ENCODE assay signal across 31 cellular contexts in genomic region chr1:209065350-209065749, GRCh38.
"Had no signal": no experiment of that assay in that cellular context is flagged by ENCODE, and none has a peak within 500 bp of the region (broad histone marks: within the 10 kb centered on the region; RNA-seq: fewer than 3 reads in every experiment).

No MANE protein-coding gene starts in this region.

- H3K79me2 ChIP-seq: hepatocyte had no signal

- H3K4me3 ChIP-seq: heart right ventricle, hepatocyte, left lung, lower lobe of right lung, mucosa of descending colon, ovary, prostate gland, right lobe of liver, smooth muscle cell, tibial nerve, upper lobe of left lung, vagina had no signal

- ATAC-seq: heart right ventricle; left cardiac atrium; left lung; lower lobe of right lung; mucosa of descending colon; naive thymus-derived CD4-positive, alpha-beta T cell; natural killer cell treated with Interleukin-12 subunit alpha and Interleukin-12 subunit beta and Interleukin-15 and Interleukin-18, amount 100 ng/mL, for 72 hours; right lobe of liver; stimulated activated memory B cell treated with anti-CD40 and anti-IgM and Interleukin-4, amounts not matched to agents 10 μg/mL and 1 μg/mL and 100 μg/mL, for 72 hours; stimulated activated naive CD8-positive, alpha-beta T cell treated with anti-CD3 and anti-CD28 coated beads, Interleukin-15, amount 100 ng/mL, for 72 hours had no signal

- DNase-seq: heart right ventricle; kidney glomerular epithelial cell; left cardiac atrium; left lung; lower lobe of right lung; mammary epithelial cell; mesenchymal stem cell; mucosa of descending colon; naive thymus-derived CD4-positive, alpha-beta T cell; occipital lobe; ovary; posterior cingulate gyrus; right lobe of liver; stimulated activated CD4-positive, alpha-beta T cell treated with anti-CD3 and anti-CD28 coated beads, Interleukin-1b, Interleukin-23, amount 100 ng/mL, for 48 hours; stimulated activated CD4-positive, alpha-beta T cell treated with anti-CD3 and anti-CD28 coated beads, Interleukin-2, amount 100 ng/mL, for 48 hours; stimulated activated CD4-positive, alpha-beta T cell treated with anti-CD3 and anti-CD28 coated beads, Interleukin-4, amount 100 ng/mL, for 4 hours; stimulated activated CD8-positive, alpha-beta memory T cell treated with anti-CD3 and anti-CD28 coated beads, Interleukin-4, amount 100 ng/mL, for 48 hours; stimulated activated naive CD4-positive, alpha-beta T cell treated with Interleukin-2 at 50 U/mL for 16 hours; stimulated activated naive CD8-positive, alpha-beta T cell treated with anti-CD3 and anti-CD28 coated beads, Interleukin-15, amount 100 ng/mL, for 72 hours; substantia nigra; upper lobe of left lung had no signal

- H3K4me2 ChIP-seq: hepatocyte, smooth muscle cell had no signal

- H2AFZ ChIP-seq: hepatocyte had no signal

- H3K27me3 ChIP-seq: hepatocyte, left lung, neutrophil, ovary, right lobe of liver, tibial nerve, upper lobe of left lung, vagina had no signal

- H3K9me3 ChIP-seq: heart right ventricle, left lung, lower lobe of right lung, mucosa of descending colon, neutrophil, ovary, prostate gland, right lobe of liver, tibial nerve, upper lobe of left lung, vagina had no signal

- H3K4me1 ChIP-seq: left lung, lower lobe of right lung, prostate gland, tibial nerve, upper lobe of left lung, vagina had no signal

- H3K27ac Mint-ChIP-seq: mesothelial cell of epicardium; naive thymus-derived CD4-positive, alpha-beta T cell; natural killer cell treated with Interleukin-12 subunit alpha and Interleukin-12 subunit beta and Interleukin-15 and Interleukin-18, amount 100 ng/mL, for 72 hours; stimulated activated memory B cell treated with anti-CD40 and anti-IgM and Interleukin-4, amounts not matched to agents 10 μg/mL and 1 μg/mL and 100 μg/mL, for 72 hours; stimulated activated naive CD8-positive, alpha-beta T cell treated with anti-CD3 and anti-CD28 coated beads, Interleukin-15, amount 100 ng/mL, for 72 hours had no signal

- H3K4me3 Mint-ChIP-seq: mesothelial cell of epicardium; naive thymus-derived CD4-positive, alpha-beta T cell; natural killer cell treated with Interleukin-12 subunit alpha and Interleukin-12 subunit beta and Interleukin-15 and Interleukin-18, amount 100 ng/mL, for 72 hours; neural crest cell; stimulated activated memory B cell treated with anti-CD40 and anti-IgM and Interleukin-4, amounts not matched to agents 10 μg/mL and 1 μg/mL and 100 μg/mL, for 72 hours; stimulated activated naive CD8-positive, alpha-beta T cell treated with anti-CD3 and anti-CD28 coated beads, Interleukin-15, amount 100 ng/mL, for 72 hours had no signal

- H3K27ac ChIP-seq: heart right ventricle, hepatocyte, left lung, lower lobe of right lung, neutrophil, ovary, prostate gland, right lobe of liver, tibial nerve, upper lobe of left lung, vagina had no signal

- H3K27me3 Mint-ChIP-seq: stimulated activated naive CD8-positive, alpha-beta T cell treated with anti-CD3 and anti-CD28 coated beads, Interleukin-15, amount 100 ng/mL, for 72 hours had no signal

- H3K36me3 ChIP-seq: heart right ventricle, left lung, lower lobe of right lung, neutrophil, ovary, prostate gland, right lobe of liver, tibial nerve, upper lobe of left lung, vagina had no signal

- H3K4me1 Mint-ChIP-seq: naive thymus-derived CD4-positive, alpha-beta T cell; stimulated activated memory B cell treated with anti-CD40 and anti-IgM and Interleukin-4, amounts not matched to agents 10 μg/mL and 1 μg/mL and 100 μg/mL, for 72 hours had no signal

- H3K9me3 Mint-ChIP-seq: mesothelial cell of epicardium; naive thymus-derived CD4-positive, alpha-beta T cell; natural killer cell treated with Interleukin-12 subunit alpha and Interleukin-12 subunit beta and Interleukin-15 and Interleukin-18, amount 100 ng/mL, for 72 hours; neural crest cell; stimulated activated memory B cell treated with anti-CD40 and anti-IgM and Interleukin-4, amounts not matched to agents 10 μg/mL and 1 μg/mL and 100 μg/mL, for 72 hours; stimulated activated naive CD8-positive, alpha-beta T cell treated with anti-CD3 and anti-CD28 coated beads, Interleukin-15, amount 100 ng/mL, for 72 hours had no signal

- H3K36me3 Mint-ChIP-seq: mesothelial cell of epicardium; naive thymus-derived CD4-positive, alpha-beta T cell; natural killer cell treated with Interleukin-12 subunit alpha and Interleukin-12 subunit beta and Interleukin-15 and Interleukin-18, amount 100 ng/mL, for 72 hours; stimulated activated memory B cell treated with anti-CD40 and anti-IgM and Interleukin-4, amounts not matched to agents 10 μg/mL and 1 μg/mL and 100 μg/mL, for 72 hours had no signal
